Comparison of ENCODE assay signal across 8 cellular contexts in genomic region chr10:31031205-31031665, GRCh38. TPM values are rescaled to one million over a fixed set of nuclear protein-coding genes. Genes with fewer than 3 reads are reported as not detected.
DNase-seq lines count a peak whose midpoint lies in the region; ATAC-seq and TF ChIP-seq lines count a peak whose summit lies in the region.

No MANE protein-coding gene starts in this region.

- TF ChIP-seq EP300 in suprapubic skin (IDR thresholded peaks at IDR 0.05), result no peak

- TF ChIP-seq CTCF in astrocyte of the cerebellum (IDR thresholded peaks at IDR 0.05; ENCODE audit: low read depth, low read length, missing control alignments), result no peak
- no peak for TF ChIP-seq CTCF in kidney epithelial cell (IDR thresholded peaks at IDR 0.05; ENCODE audit: insufficient read depth, low read length, poor library complexity, severe bottlenecking)
- TF ChIP-seq CTCF in suprapubic skin (IDR thresholded peaks at IDR 0.05), result no peak

- DNase-seq in COLO829 (ENCODE audit: low spot score), result peak; percentile 40
- no peak for DNase-seq in astrocyte of the cerebellum (ENCODE audit: low read depth)
- no peak for DNase-seq in kidney epithelial cell (ENCODE audit: low read depth)
- DNase-seq in suprapubic skin (ENCODE audit: low spot score in 2 of 2), result no peak
- DNase-seq in LoVo (ENCODE audit: low spot score), result no peak
- DNase-seq in NCI-H2227 treated with DMSO at 0.1 percent for 48 hours (lab: John Stamatoyannopoulos, UW), result no peak

- H3K4me3 ChIP-seq in astrocyte of the cerebellum (ENCODE audit: low read depth, low read length), result peak overlapping the region; percentile 58
- peak overlapping the region; percentile 73 for H3K4me3 ChIP-seq in kidney epithelial cell (ENCODE audit: low read depth, low read length)
- peak overlapping the region; percentile 62 for H3K4me3 ChIP-seq in suprapubic skin

- H3K9me3 ChIP-seq in suprapubic skin, result no peaks in the 10 kb centered on the region

- 5% methylated on average over 10 of the region's 16 CpGs for WGBS in suprapubic skin

- peak overlapping the region; percentile 99 for H3K27ac ChIP-seq in suprapubic skin

- ATAC-seq in GM19467 (IDR thresholded peaks at IDR 0.05; ENCODE audit: unreplicated experiment) (peak; percentile 75), HG03469 (IDR thresholded peaks at IDR 0.05; ENCODE audit: unreplicated experiment) (peak; percentile 59)

- H3K4me1 ChIP-seq in suprapubic skin, result peaks cover 39% of the 10 kb centered on the region

- H3K27me3 ChIP-seq in kidney epithelial cell (ENCODE audit: control insufficient read depth, insufficient read depth, low read length) (no peaks in the 10 kb centered on the region), suprapubic skin (no peaks in the 10 kb centered on the region)

- in situ Hi-C loops in astrocyte of the cerebellum (cut with HindIII; ENCODE audit: low sequenced_read_pairs), result no loop called here

- no peak for TF ChIP-seq POLR2A in suprapubic skin (IDR thresholded peaks at IDR 0.05)

- no peaks in the 10 kb centered on the region for H3K36me3 ChIP-seq in kidney epithelial cell (ENCODE audit: control insufficient read depth, insufficient read depth, low read length)
- no peaks in the 10 kb centered on the region for H3K36me3 ChIP-seq in suprapubic skin

RNA-seq across cellular contexts. Expression of gene ZNF438, which starts 0.4 kb away (rescaled TPM):
- total RNA-seq in kidney epithelial cell (3.3 and 5.4 TPM in 2 replicates), suprapubic skin (10 to 100 TPM in 1 of 4 donors, 1 to 10 TPM in 3; 6.1 to 14.1 (median 7.1) TPM)
